ENCODE assay signal across 10 cellular contexts in genomic region chr4:98522603-98523395, GRCh38.
DNase-seq lines count a peak whose midpoint lies in the region; ATAC-seq and TF ChIP-seq lines count a peak whose summit lies in the region.
"Had no signal": no experiment of that assay in that cellular context is flagged by ENCODE, and none has a peak within 500 bp of the region (broad histone marks: within the 10 kb centered on the region; RNA-seq: fewer than 3 reads in every experiment).

No MANE protein-coding gene starts in this region.

- H2BK15ac ChIP-seq in IMR-90 (ENCODE audit: low read depth, low read length): peak overlapping the region; percentile 80; the same call in 1 of the 3 replicates

- 0 out of 2 replicates have a peak, but pooled peaks have one; percentile 7 for TF ChIP-seq RAD21 in IMR-90 (IDR thresholded peaks at IDR 0.05; ENCODE audit: low read length)

- H3K9me3 ChIP-seq in IMR-90 (ENCODE audit: control insufficient read depth, insufficient read depth, low read length): no peaks in the 10 kb centered on the region

- peak overlapping the region; percentile 42; the same call in 1 of the 2 replicates for H3K4ac ChIP-seq in IMR-90 (ENCODE audit: low read depth, low read length)

- TF ChIP-seq POLR2A in IMR-90 (IDR thresholded peaks at IDR 0.05; ENCODE audit: low read depth, low read length): no peak

- peaks cover 33% of the 10 kb centered on the region for H3K4me1 ChIP-seq in IMR-90 (ENCODE audit: control insufficient read depth, insufficient read depth, low read length)

- no peak overlapping the region; the same call in 1 of the 2 replicates for H4K5ac ChIP-seq in IMR-90 (ENCODE audit: low read depth, low read length)

- peak overlapping the region; percentile 66 for H2BK5ac ChIP-seq in IMR-90 (ENCODE audit: low read depth, low read length, poor library complexity, severe bottlenecking)

- H4K91ac ChIP-seq in IMR-90 (ENCODE audit: insufficient read depth, low read depth, low read length): peak overlapping the region; percentile 36; the same call in 1 of the 2 replicates

- TF ChIP-seq CTCF in IMR-90 (conservative IDR thresholded peaks at IDR 0.05; ENCODE audit: low read depth, low read length) (no peak), cardiac fibroblast (IDR thresholded peaks at IDR 0.05; ENCODE audit: low read depth, low read length) (no peak), mesothelial cell of epicardium (IDR thresholded peaks at IDR 0.05; ENCODE audit: unreplicated experiment) (no peak), GM10248 (IDR thresholded peaks at IDR 0.05; ENCODE audit: control extremely low read depth, extremely low read depth, low read depth, missing control alignments) (no peak)

- H3K4me3 ChIP-seq in IMR-90 (ENCODE audit: insufficient read depth, low read depth, low read length): no peak overlapping the region
- peak overlapping the region in 1 of 2 donors; percentile 8 for H3K4me3 ChIP-seq in cardiac fibroblast (replicated peaks in 1 of 2; ENCODE audit: low read depth in 2 of 2, low read length in 2 of 2)

- no peaks in the 10 kb centered on the region for H3K36me3 ChIP-seq in IMR-90 (ENCODE audit: control insufficient read depth, insufficient read depth, low read length)

- peak overlapping the region; percentile 83 for H3K4me2 ChIP-seq in IMR-90 (ENCODE audit: low read depth, low read length)

- CTCF ChIA-PET in IMR-90 (lab: Yijun Ruan, JAX): interaction anchor here (0.6 kb wide), 1 partner anchor 76 kb away, joined by 3 read pairs; no protein-coding TSS in a partner anchor
- CTCF ChIA-PET in GM10248 (lab: Yijun Ruan, JAX): interaction anchor here (0.7 to 1.6 kb wide), 2 partner anchors 380 to 534 kb away, joined by 3 read pairs; partner anchors contain the start of gene STPG2

- BruUV-seq in IMR-90 (replicated peaks; lab: Mats Ljungman, UMichigan): no TSS peak

- in situ Hi-C loops in IMR-90 (cut with MboI; ENCODE audit: low sequenced_read_pairs): no loop called here

- no peak overlapping the region for H3K9ac ChIP-seq in IMR-90 (ENCODE audit: low read depth, low read length)

- no peak overlapping the region for H2AK9ac ChIP-seq in IMR-90 (replicated peaks; ENCODE audit: low read depth, low read length, poor library complexity)

- WGBS in IMR-90 (ENCODE audit: extremely low coverage in 2 of 2, insufficient read length in 1 of 2), 2 experiments: no CpG with 5 or more reads among the region's 3 CpGs

- no peak overlapping the region for H3K14ac ChIP-seq in IMR-90 (replicated peaks; ENCODE audit: low read depth, low read length)

- peak overlapping the region; percentile 14; the same call in 1 of the 2 replicates for H3K23ac ChIP-seq in IMR-90 (ENCODE audit: low read depth, low read length)

- intact Hi-C loops in IMR-90 (cut with micrococcal nuclease) (no loop called here), posterior vena cava (cut with DNase I) (no loop called here)

- H3K56ac ChIP-seq in IMR-90 (ENCODE audit: extremely low read depth, insufficient read depth, low read length): peak overlapping the region; percentile 55

- peak; percentile 61 for ATAC-seq in IMR-90 (ENCODE audit: low read depth)
- no peak for ATAC-seq in HG02610 (IDR thresholded peaks at IDR 0.05; ENCODE audit: unreplicated experiment)
- no peak for ATAC-seq in GM21737 (IDR thresholded peaks at IDR 0.05; ENCODE audit: unreplicated experiment)

- H2AFZ ChIP-seq in IMR-90 (replicated peaks; ENCODE audit: low read length, poor library complexity): no peak overlapping the region

- H2AK5ac ChIP-seq in IMR-90 (ENCODE audit: low read depth, low read length): peak overlapping the region; percentile 53; the same call in 1 of the 2 replicates

- H3K9me3 Mint-ChIP-seq in mesothelial cell of epicardium: no peaks in the 10 kb centered on the region

- peaks cover 41 to 73% of the 10 kb centered on the region in 2 experiments for H3K79me1 ChIP-seq in IMR-90 (ENCODE audit: low read depth in 1 of 2, low read length in 2 of 2)

- H3K27me3 ChIP-seq in IMR-90 (ENCODE audit: control insufficient read depth, insufficient read depth, low read length): no peaks in the 10 kb centered on the region

- H3K4me3 Mint-ChIP-seq in mesothelial cell of epicardium: no peak overlapping the region

- H3K27ac Mint-ChIP-seq in mesothelial cell of epicardium: peak overlapping the region; percentile 53

- no peaks in the 10 kb centered on the region for H3K36me3 Mint-ChIP-seq in mesothelial cell of epicardium

- H2BK20ac ChIP-seq in IMR-90 (ENCODE audit: low read depth, low read length): peak overlapping the region; percentile 79; the same call in 1 of the 2 replicates

- peak overlapping the region; percentile 88; the same call in 1 of the 2 replicates for H3K18ac ChIP-seq in IMR-90 (ENCODE audit: low read depth, low read length)

- no peaks in the 10 kb centered on the region for H4K20me1 ChIP-seq in IMR-90 (ENCODE audit: insufficient read depth, low read length)

- DNase-seq in AG08396 (ENCODE audit: low spot score) (peak; percentile 27), IMR-90 (peak; percentile 92), cardiac fibroblast (ENCODE audit: low read depth in 2 of 2) (peak; percentile 75 to 94), mesothelial cell of epicardium (ENCODE audit: low spot score in 2 of 2, unreplicated experiment in 2 of 2) (no peak), GM10248 (ENCODE audit: extremely low spot score) (no peak), posterior vena cava (ENCODE audit: low spot score) (no peak)
- DNase-seq: NCI-H2029 treated with DMSO at 0.1 percent for 48 hours, retina had no signal

- peak overlapping the region in 1 of 2 experiments; percentile 73; a peak in 2 of 4 replicates for H4K8ac ChIP-seq in IMR-90 (ENCODE audit: low read depth in 2 of 2, low read length in 2 of 2)

- dilution Hi-C loops in IMR-90 (cut with HindIII; ENCODE audit: low sequenced_read_pairs, unreplicated experiment): no loop called here

- H3K4me1 Mint-ChIP-seq in mesothelial cell of epicardium: peaks cover 52% of the 10 kb centered on the region

- peaks cover 19% of the 10 kb centered on the region for H3K9me1 ChIP-seq in IMR-90 (ENCODE audit: insufficient read depth, low read length)

- H3K27ac ChIP-seq in IMR-90 (ENCODE audit: insufficient read depth, low read length): peak overlapping the region; percentile 61; the same call in 1 of the 2 replicates

- no peaks in the 10 kb centered on the region for H3K27me3 Mint-ChIP-seq in mesothelial cell of epicardium (ENCODE audit: low read depth)

- peak overlapping the region; percentile 79 for H2BK120ac ChIP-seq in IMR-90 (ENCODE audit: low read depth, low read length)

- POLR2A ChIA-PET in IMR-90 (lab: Charles Lee; ENCODE audit: unreplicated experiment) (no interaction called here), GM10248 (lab: Yijun Ruan, JAX) (no interaction called here)

TF ChIP-seq in IMR-90, 13 proteins besides CTCF, POLR2A, EP300 and RAD21:
- TF ChIP-seq FOS (IDR thresholded peaks at IDR 0.05; ENCODE audit: low read depth, low read length): peak; percentile 90
- TF ChIP-seq CHD1 (IDR thresholded peaks at IDR 0.05; ENCODE audit: low read depth, low read length): no peak
- TF ChIP-seq ELK1 (IDR thresholded peaks at IDR 0.05; ENCODE audit: borderline replicate concordance, low read depth, low read length): no peak
- TF ChIP-seq, protein P1, sequence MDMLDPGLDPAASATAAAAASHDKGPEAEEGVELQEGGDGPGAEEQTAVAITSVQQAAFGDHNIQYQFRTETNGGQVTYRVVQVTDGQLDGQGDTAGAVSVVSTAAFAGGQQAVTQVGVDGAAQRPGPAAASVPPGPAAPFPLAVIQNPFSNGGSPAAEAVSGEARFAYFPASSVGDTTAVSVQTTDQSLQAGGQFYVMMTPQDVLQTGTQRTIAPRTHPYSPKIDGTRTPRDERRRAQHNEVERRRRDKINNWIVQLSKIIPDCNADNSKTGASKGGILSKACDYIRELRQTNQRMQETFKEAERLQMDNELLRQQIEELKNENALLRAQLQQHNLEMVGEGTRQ (IDR thresholded peaks at IDR 0.05; ENCODE audit: low read depth, low read length): no peak
- peak; percentile 41; the same call in 1 of the 2 replicates for TF ChIP-seq CEBPB (IDR thresholded peaks at IDR 0.05; ENCODE audit: low read depth, low read length)
- TF ChIP-seq MXI1 (IDR thresholded peaks at IDR 0.05; ENCODE audit: borderline replicate concordance, low read depth, low read length): no peak
- no peak for TF ChIP-seq BHLHE40 (IDR thresholded peaks at IDR 0.05; ENCODE audit: low read depth, low read length)
- TF ChIP-seq RCOR1 (IDR thresholded peaks at IDR 0.05; ENCODE audit: insufficient replicate concordance, low read length): peak; percentile 51
- TF ChIP-seq NFE2L2 (IDR thresholded peaks at IDR 0.05; ENCODE audit: low read depth, low read length): no peak
- TF ChIP-seq RFX5 (IDR thresholded peaks at IDR 0.05; ENCODE audit: low read depth, low read length): no peak
- TF ChIP-seq SMC3 (IDR thresholded peaks at IDR 0.05; ENCODE audit: low read depth, low read length): no peak
- TF ChIP-seq MAFK (IDR thresholded peaks at IDR 0.05; ENCODE audit: low read depth, low read length): no peak
- TF ChIP-seq MAZ (IDR thresholded peaks at IDR 0.05; ENCODE audit: borderline replicate concordance, low read depth, low read length): 0 out of 2 replicates have a peak, but pooled peaks have one; percentile 20

Comparison
In these comparisons a context has a peak if more than half of its experiments do, and no peak if none do; other contexts are left out.
1. DNase-seq: peak in AG08396 (single experiment), IMR-90 (single experiment) and cardiac fibroblast (2 of 2); none in mesothelial cell of epicardium (0 of 2), GM10248 (single experiment) and posterior vena cava (single experiment).